Comparison of ENCODE assay signal across 1 cellular context in the genomic region with DNA sequence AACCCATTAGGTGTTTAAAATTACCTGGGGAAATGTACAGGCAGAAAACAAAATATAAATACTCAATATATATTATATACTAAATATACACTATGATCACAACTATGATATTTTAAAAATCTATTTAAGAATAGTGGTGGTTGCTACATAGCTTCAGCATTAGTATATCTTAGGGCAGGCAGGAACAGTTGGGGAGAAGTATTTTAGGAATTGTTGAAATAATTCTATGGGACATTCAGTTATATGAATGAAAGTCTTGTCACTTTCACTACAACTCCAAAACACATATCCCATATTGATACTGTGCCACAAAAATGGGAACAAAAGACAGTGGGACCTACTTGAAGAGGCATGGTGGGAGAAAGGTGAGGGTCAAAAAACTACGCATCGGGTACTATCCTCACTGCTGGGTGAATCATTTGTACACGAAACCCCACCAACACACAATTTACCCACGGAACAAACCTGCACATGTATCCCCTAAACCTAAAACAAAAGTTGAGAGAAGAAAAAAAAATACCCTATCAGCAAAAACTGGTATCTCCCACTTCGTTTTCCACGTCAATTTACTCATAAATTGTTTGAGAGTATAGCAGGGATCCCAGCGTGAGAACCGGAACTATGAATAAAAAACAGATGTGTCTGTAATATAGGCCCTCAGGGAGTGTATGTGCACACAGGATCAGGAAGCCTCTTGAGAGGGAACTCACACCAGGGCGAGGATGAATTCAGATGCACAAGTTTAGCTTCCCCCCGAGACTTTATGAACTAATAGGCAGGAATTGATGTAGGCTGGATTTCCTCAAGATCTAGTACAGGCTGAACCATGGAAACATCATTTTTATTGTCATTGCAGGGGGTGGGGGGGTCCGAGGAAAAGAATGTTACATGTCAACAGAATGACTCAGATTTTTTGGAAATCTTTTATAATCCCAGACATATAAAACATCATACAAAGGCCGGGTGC.
TF ChIP-seq lines count a peak whose summit lies in the region.

No MANE protein-coding gene starts in this region.

TF ChIP-seq in GM23338, 12 proteins besides CTCF, POLR2A, EP300 and RAD21 (continued from another document):
- TF ChIP-seq, protein P1, sequence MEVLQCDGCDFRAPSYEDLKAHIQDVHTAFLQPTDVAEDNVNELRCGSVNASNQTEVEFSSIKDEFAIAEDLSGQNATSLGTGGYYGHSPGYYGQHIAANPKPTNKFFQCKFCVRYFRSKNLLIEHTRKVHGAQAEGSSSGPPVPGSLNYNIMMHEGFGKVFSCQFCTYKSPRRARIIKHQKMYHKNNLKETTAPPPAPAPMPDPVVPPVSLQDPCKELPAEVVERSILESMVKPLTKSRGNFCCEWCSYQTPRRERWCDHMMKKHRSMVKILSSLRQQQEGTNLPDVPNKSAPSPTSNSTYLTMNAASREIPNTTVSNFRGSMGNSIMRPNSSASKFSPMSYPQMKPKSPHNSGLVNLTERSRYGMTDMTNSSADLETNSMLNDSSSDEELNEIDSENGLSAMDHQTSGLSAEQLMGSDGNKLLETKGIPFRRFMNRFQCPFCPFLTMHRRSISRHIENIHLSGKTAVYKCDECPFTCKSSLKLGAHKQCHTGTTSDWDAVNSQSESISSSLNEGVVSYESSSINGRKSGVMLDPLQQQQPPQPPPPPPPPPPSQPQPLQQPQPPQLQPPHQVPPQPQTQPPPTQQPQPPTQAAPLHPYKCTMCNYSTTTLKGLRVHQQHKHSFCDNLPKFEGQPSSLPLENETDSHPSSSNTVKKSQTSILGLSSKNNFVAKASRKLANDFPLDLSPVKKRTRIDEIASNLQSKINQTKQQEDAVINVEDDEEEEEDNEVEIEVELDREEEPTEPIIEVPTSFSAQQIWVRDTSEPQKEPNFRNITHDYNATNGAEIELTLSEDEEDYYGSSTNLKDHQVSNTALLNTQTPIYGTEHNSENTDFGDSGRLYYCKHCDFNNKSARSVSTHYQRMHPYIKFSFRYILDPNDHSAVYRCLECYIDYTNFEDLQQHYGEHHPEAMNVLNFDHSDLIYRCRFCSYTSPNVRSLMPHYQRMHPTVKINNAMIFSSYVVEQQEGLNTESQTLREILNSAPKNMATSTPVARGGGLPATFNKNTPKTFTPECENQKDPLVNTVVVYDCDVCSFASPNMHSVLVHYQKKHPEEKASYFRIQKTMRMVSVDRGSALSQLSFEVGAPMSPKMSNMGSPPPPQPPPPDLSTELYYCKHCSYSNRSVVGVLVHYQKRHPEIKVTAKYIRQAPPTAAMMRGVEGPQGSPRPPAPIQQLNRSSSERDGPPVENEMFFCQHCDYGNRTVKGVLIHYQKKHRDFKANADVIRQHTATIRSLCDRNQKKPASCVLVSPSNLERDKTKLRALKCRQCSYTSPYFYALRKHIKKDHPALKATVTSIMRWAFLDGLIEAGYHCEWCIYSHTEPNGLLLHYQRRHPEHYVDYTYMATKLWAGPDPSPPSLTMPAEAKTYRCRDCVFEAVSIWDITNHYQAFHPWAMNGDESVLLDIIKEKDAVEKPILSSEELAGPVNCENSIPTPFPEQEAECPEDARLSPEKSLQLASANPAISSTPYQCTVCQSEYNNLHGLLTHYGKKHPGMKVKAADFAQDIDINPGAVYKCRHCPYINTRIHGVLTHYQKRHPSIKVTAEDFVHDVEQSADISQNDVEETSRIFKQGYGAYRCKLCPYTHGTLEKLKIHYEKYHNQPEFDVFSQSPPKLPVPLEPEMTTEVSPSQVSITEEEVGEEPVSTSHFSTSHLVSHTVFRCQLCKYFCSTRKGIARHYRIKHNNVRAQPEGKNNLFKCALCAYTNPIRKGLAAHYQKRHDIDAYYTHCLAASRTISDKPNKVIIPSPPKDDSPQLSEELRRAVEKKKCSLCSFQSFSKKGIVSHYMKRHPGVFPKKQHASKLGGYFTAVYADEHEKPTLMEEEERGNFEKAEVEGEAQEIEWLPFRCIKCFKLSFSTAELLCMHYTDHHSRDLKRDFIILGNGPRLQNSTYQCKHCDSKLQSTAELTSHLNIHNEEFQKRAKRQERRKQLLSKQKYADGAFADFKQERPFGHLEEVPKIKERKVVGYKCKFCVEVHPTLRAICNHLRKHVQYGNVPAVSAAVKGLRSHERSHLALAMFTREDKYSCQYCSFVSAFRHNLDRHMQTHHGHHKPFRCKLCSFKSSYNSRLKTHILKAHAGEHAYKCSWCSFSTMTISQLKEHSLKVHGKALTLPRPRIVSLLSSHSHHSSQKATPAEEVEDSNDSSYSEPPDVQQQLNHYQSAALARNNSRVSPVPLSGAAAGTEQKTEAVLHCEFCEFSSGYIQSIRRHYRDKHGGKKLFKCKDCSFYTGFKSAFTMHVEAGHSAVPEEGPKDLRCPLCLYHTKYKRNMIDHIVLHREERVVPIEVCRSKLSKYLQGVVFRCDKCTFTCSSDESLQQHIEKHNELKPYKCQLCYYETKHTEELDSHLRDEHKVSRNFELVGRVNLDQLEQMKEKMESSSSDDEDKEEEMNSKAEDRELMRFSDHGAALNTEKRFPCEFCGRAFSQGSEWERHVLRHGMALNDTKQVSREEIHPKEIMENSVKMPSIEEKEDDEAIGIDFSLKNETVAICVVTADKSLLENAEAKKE (CRISPR knock-in tag; IDR thresholded peaks at IDR 0.05), result no peak
- TF ChIP-seq ZNF114 (CRISPR knock-in tag; IDR thresholded peaks at IDR 0.05) (no peak), CREB1 (CRISPR knock-in tag; IDR thresholded peaks at IDR 0.05; ENCODE audit: low read depth) (no peak), EZH2 (IDR thresholded peaks at IDR 0.05; ENCODE audit: low read depth, unreplicated experiment) (no peak), EZH2phosphoT487 (IDR thresholded peaks at IDR 0.05; ENCODE audit: unreplicated experiment) (no peak), JUNB (IDR thresholded peaks at IDR 0.05; ENCODE audit: unreplicated experiment) (no peak), NANOG (IDR thresholded peaks at IDR 0.05; ENCODE audit: borderline replicate concordance) (no peak)
- TF ChIP-seq, protein P2, sequence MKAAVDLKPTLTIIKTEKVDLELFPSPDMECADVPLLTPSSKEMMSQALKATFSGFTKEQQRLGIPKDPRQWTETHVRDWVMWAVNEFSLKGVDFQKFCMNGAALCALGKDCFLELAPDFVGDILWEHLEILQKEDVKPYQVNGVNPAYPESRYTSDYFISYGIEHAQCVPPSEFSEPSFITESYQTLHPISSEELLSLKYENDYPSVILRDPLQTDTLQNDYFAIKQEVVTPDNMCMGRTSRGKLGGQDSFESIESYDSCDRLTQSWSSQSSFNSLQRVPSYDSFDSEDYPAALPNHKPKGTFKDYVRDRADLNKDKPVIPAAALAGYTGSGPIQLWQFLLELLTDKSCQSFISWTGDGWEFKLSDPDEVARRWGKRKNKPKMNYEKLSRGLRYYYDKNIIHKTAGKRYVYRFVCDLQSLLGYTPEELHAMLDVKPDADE (IDR thresholded peaks at IDR 0.05), result no peak
